In the genomic region with DNA sequence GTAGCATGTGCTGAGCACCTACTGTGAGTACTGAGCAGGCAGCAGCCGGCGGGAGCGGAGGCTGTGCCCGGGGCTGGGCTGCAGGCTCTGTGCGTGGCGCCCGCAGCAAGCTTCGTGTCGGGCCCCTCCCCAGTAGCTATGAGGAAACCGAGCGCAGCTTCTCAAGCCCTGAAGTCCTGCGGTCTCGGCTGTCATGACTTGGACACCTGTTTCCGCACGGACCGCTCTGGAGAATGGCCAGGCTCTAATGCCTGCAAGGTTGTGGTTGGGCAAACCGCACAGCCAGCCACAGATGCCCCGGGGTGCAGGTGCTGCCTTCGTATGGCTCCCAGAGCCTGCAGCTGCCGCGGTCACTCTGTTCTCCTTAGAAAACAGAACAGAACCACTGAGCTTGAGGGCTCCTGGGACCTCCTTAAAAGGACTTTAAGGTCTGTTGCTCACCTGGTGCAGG, we compare ENCODE assay signal across 8 cellular contexts. TPM values are rescaled to one million over a fixed set of nuclear protein-coding genes. Genes with fewer than 3 reads are reported as not detected.
DNase-seq lines count a peak whose midpoint lies in the region; ATAC-seq and TF ChIP-seq lines count a peak whose summit lies in the region.

No MANE protein-coding gene starts in this region.

- ATAC-seq in HG03558 (IDR thresholded peaks at IDR 0.05; ENCODE audit: extremely low read depth, unreplicated experiment) (peak; percentile 32), esophagus mucosa (peak; percentile 30), GM18519 (IDR thresholded peaks at IDR 0.05; ENCODE audit: low FRiP score, unreplicated experiment) (no peak)

- DNase-seq in COLO668 (lab: John Stamatoyannopoulos, UW; ENCODE audit: unreplicated experiment) (peak; percentile 94), GM20000 (ENCODE audit: low spot score) (peak; percentile 62), SIG-M5 (lab: John Stamatoyannopoulos, UW) (no peak), NOMO-1 (lab: John Stamatoyannopoulos, UW; ENCODE audit: unreplicated experiment in 2 of 2) (no peak)
- no peak for DNase-seq in activated T-cell treated with anti-CD3 and anti-CD28 coated beads, Interleukin-2, amount 50 U/mL, for 1 hour

- TF ChIP-seq CTCF in GM20000 (IDR thresholded peaks at IDR 0.05; ENCODE audit: extremely low read depth, missing control alignments) = no peak

RNA-seq across cellular contexts. Expression of a gene that starts 33.7 kb away (rescaled TPM):
- total RNA-seq in esophagus mucosa = 63.1 TPM

Comparison
In these comparisons a context has a peak if more than half of its experiments do, and no peak if none do; other contexts are left out.
1. DNase-seq: peak in COLO668 (single experiment) and GM20000 (single experiment); none in SIG-M5 (single experiment), activated T-cell treated with anti-CD3 and anti-CD28 coated beads, Interleukin-2, amount 50 U/mL, for 1 hour (single experiment) and NOMO-1 (0 of 2).